ENCODE assay signal across 11 cellular contexts in genomic region chr19:51364200-51365106, GRCh38. TPM values are rescaled to one million over a fixed set of nuclear protein-coding genes. Genes with fewer than 3 reads are reported as not detected.
DNase-seq lines count a peak whose midpoint lies in the region; ATAC-seq and TF ChIP-seq lines count a peak whose summit lies in the region.
"Had no signal": no experiment of that assay in that cellular context is flagged by ENCODE, and none has a peak within 500 bp of the region (broad histone marks: within the 10 kb centered on the region; RNA-seq: fewer than 3 reads in every experiment).

No MANE protein-coding gene starts in this region.

- H3K4me3 Mint-ChIP-seq in T-helper 17 cell (peak overlapping the region; percentile 83), progenitor cell of endocrine pancreas (ENCODE audit: low read depth) (peak overlapping the region; percentile 22)

- no peak for ATAC-seq in T-helper 17 cell
- ATAC-seq in HG02885 (IDR thresholded peaks at IDR 0.05; ENCODE audit: poor library complexity, unreplicated experiment), result no peak

- H3K27ac ChIP-seq in esophagus muscularis mucosa (replicated peaks in 1 of 4), result peak overlapping the region; percentile 95 to 99 (median 97)

- DNase-seq in EH (ENCODE audit: low read depth) (peak; percentile 45), T-helper 17 cell (no peak), esophagus muscularis mucosa (ENCODE audit: extremely low spot score) (no peak), progenitor cell of endocrine pancreas (ENCODE audit: low spot score, unreplicated experiment) (no peak), NCI-H2196 (lab: John Stamatoyannopoulos, UW; ENCODE audit: unreplicated experiment) (no peak), NAMALWA (ENCODE audit: low spot score) (no peak)
- no peak for DNase-seq in NK-92 treated with Interleukin-12 subunit alpha and Interleukin-12 subunit beta, amount 100 ng/mL, for 24 hours (lab: John Stamatoyannopoulos, UW)

- no peak for TF ChIP-seq CTCF in esophagus muscularis mucosa (IDR thresholded peaks at IDR 0.05)
- no peak for TF ChIP-seq CTCF in progenitor cell of endocrine pancreas (IDR thresholded peaks at IDR 0.05; ENCODE audit: unreplicated experiment)

- no peak for TF ChIP-seq EP300 in esophagus muscularis mucosa (IDR thresholded peaks at IDR 0.05)

- no peaks in the 10 kb centered on the region for H3K27me3 ChIP-seq in esophagus muscularis mucosa
- H3K27me3 ChIP-seq: cardiac muscle cell had no signal

- peak overlapping the region in 1 of 4 donors; percentile 67 for H3K4me3 ChIP-seq in esophagus muscularis mucosa
- H3K4me3 ChIP-seq: lung had no signal

- H3K4me1 Mint-ChIP-seq in T-helper 17 cell, result peaks cover 44% of the 10 kb centered on the region
- peaks cover 38% of the 10 kb centered on the region for H3K4me1 Mint-ChIP-seq in progenitor cell of endocrine pancreas (ENCODE audit: low read depth)

- peaks cover 32 to 67% (median 57%) of the 10 kb centered on the region in 4 donors for H3K4me1 ChIP-seq in esophagus muscularis mucosa

- H3K36me3 ChIP-seq in esophagus muscularis mucosa, result no peaks in the 10 kb centered on the region
- H3K36me3 ChIP-seq: cardiac muscle cell had no signal

- 70% methylated on average over 15 of the region's 15 CpGs for WGBS in esophagus muscularis mucosa

- no peaks in the 10 kb centered on the region for H3K9me3 Mint-ChIP-seq in progenitor cell of endocrine pancreas (ENCODE audit: low read depth)

- intact Hi-C loops in esophagus muscularis mucosa (cut with DNase I), result loop anchor here (10.0 kb wide), 1 partner anchor 340 kb away; no protein-coding TSS in a partner anchor

- TF ChIP-seq POLR2A in esophagus muscularis mucosa (IDR thresholded peaks at IDR 0.05; ENCODE audit: low read depth), result no peak

- no peak overlapping the region for H3K27ac Mint-ChIP-seq in T-helper 17 cell
- peak overlapping the region; percentile 29 for H3K27ac Mint-ChIP-seq in progenitor cell of endocrine pancreas

- no peaks in the 10 kb centered on the region for H3K36me3 Mint-ChIP-seq in T-helper 17 cell (ENCODE audit: low read depth)
- H3K36me3 Mint-ChIP-seq in progenitor cell of endocrine pancreas (ENCODE audit: insufficient read depth), result no peaks in the 10 kb centered on the region

- no peaks in the 10 kb centered on the region for H3K27me3 Mint-ChIP-seq in T-helper 17 cell
- no peaks in the 10 kb centered on the region for H3K27me3 Mint-ChIP-seq in progenitor cell of endocrine pancreas

- H3K9me3 ChIP-seq in T-helper 17 cell (ENCODE audit: control insufficient read depth, low read length, poor library complexity, severe bottlenecking), result no peaks in the 10 kb centered on the region
- H3K9me3 ChIP-seq in esophagus muscularis mucosa, result no peaks in the 10 kb centered on the region

RNA-seq across cellular contexts. Expression of gene ETFB, which starts 1.7 kb away (rescaled TPM):
- total RNA-seq in T-helper 17 cell (10 to 100 TPM; 35.6 to 36.1 TPM), esophagus muscularis mucosa (100 to 1,000 TPM in 2 of 4 donors, 10 to 100 TPM in 2; 86.3 to 121 (median 106) TPM), progenitor cell of endocrine pancreas (63.2 and 69.5 TPM in 2 replicates)

RNA-seq across cellular contexts. Expression of gene CLDND2, which starts 4.3 kb away (rescaled TPM):
- total RNA-seq in T-helper 17 cell (under 1 TPM; 0.34 to 0.57 TPM), esophagus muscularis mucosa (not detected), progenitor cell of endocrine pancreas (0.73 and 1.4 TPM in 2 replicates)

RNA-seq across cellular contexts. Expression of gene NKG7, which starts 8.0 kb away (rescaled TPM):
- total RNA-seq in T-helper 17 cell (10 to 100 TPM; 10.7 to 13.0 TPM), esophagus muscularis mucosa (1 to 10 TPM in 3 of 4 donors, not detected in 1; 1.5 to 4.1 (median 2.4) TPM), progenitor cell of endocrine pancreas (not detected in 2 replicates)
- total RNA-seq: cardiac muscle cell had no signal

RNA-seq across cellular contexts. Expression of gene VSIG10L, which starts 22.5 kb away (rescaled TPM):
- total RNA-seq in T-helper 17 cell, result under 1 TPM in 1 of 2 donors, not detected in 1; 0.22 TPM
- total RNA-seq in esophagus muscularis mucosa, result 1 to 10 TPM; 1.3 to 3.4 (median 2.2) TPM
- total RNA-seq in progenitor cell of endocrine pancreas, result 6.3 and 7.0 TPM in 2 replicates

RNA-seq across cellular contexts. Expression of gene LIM2, which starts 23.3 kb away (rescaled TPM):
- total RNA-seq in T-helper 17 cell (not detected), esophagus muscularis mucosa (not detected), progenitor cell of endocrine pancreas (not detected in 2 replicates)
- total RNA-seq: cardiac muscle cell; lung; T-helper 1 cell treated with Interleukin-12 subunit alpha and Interleukin-12 subunit beta and Interleukin-4 antibody, amounts not matched to agents 30 ng/mL and 1 ng/mL, for 36 hours had no signal
